In genomic region chr3:129440648-129441190, GRCh38 we compare ENCODE assay signal across 1 cellular context.
TF ChIP-seq lines count a peak whose summit lies in the region.

No MANE protein-coding gene starts in this region.

TF ChIP-seq in K562, 482 proteins besides CTCF, POLR2A, EP300 and RAD21 (continued from another document):
- TF ChIP-seq MGA (IDR thresholded peaks at IDR 0.05) (peak; percentile 39; the same call in 1 of the 2 replicates), ETS1 (conservative IDR thresholded peaks at IDR 0.05; ENCODE audit: control insufficient read depth, low read depth, low read length) (no peak), ZNF316 (IDR thresholded peaks at IDR 0.05) (no peak), ZNF695 (CRISPR knock-in tag; IDR thresholded peaks at IDR 0.05) (no peak), MYBL2 (IDR thresholded peaks at IDR 0.05; ENCODE audit: low read depth) (no peak), MYBL2 (CRISPR knock-in tag; IDR thresholded peaks at IDR 0.05; ENCODE audit: borderline replicate concordance) (no peak), TOE1 (IDR thresholded peaks at IDR 0.05; ENCODE audit: borderline replicate concordance) (0 out of 2 replicates have a peak, but pooled peaks have one; percentile 2), TOE1 (CRISPR knock-in tag; IDR thresholded peaks at IDR 0.05; ENCODE audit: borderline replicate concordance, low read depth) (no peak)
